16 cellular contexts compared by ENCODE assay signal in genomic region chr13:57418067-57418677, GRCh38.
"Had no signal": no experiment of that assay in that cellular context is flagged by ENCODE, and none has a peak within 500 bp of the region (broad histone marks: within the 10 kb centered on the region; RNA-seq: fewer than 3 reads in every experiment).

No MANE protein-coding gene starts in this region.

- H3K4me1 Mint-ChIP-seq: neural crest cell had no signal

- H3K9me3 ChIP-seq: breast epithelium, sigmoid colon, upper lobe of left lung had no signal

- H3K9me3 Mint-ChIP-seq: endodermal cell, neural crest cell had no signal

- DNase-seq: activated CD4-positive, alpha-beta T cell treated with anti-CD3 and anti-CD28 coated beads for 48 hours; activated CD8-positive, alpha-beta memory T cell treated with anti-CD3 and anti-CD28 coated beads, Interleukin-2, amount 50 U/mL, for 48 hours; activated CD8-positive, alpha-beta T cell treated with anti-CD3 and anti-CD28 coated beads, Interleukin-2, amount 10 ng/mL, durations not matched to agents 7 days and 5 days; activated naive CD4-positive, alpha-beta T cell; aorta; endodermal cell; erythroblast; hippocampal formation; kidney glomerular epithelial cell; sigmoid colon; stimulated activated CD4-positive, alpha-beta T cell treated with anti-CD3 and anti-CD28 coated beads, Interleukin-2, amount 100 ng/mL, for 24 hours; stimulated activated naive CD4-positive, alpha-beta T cell treated with Interleukin-2 at 50 U/mL for 16 hours; upper lobe of left lung had no signal

- H3K4me3 Mint-ChIP-seq: activated CD8-positive, alpha-beta T cell treated with anti-CD3 and anti-CD28 coated beads, Interleukin-2, amount 10 ng/mL, durations not matched to agents 7 days and 5 days; activated T-helper 1 cell treated with anti-CD3 and anti-CD28 coated beads, Interleukin-12 subunit alpha, Interleukin-12 subunit beta, Interleukin-2, Interleukin-4 antibody, amounts not matched to agents 30 ng/mL and 10 ng/mL and 1 ng/mL, durations not matched to agents 14 hours and 24 hours and 36 hours; endodermal cell; neural crest cell had no signal

- H3K27ac Mint-ChIP-seq: activated CD8-positive, alpha-beta T cell treated with anti-CD3 and anti-CD28 coated beads, Interleukin-2, amount 10 ng/mL, durations not matched to agents 7 days and 5 days; activated T-helper 1 cell treated with anti-CD3 and anti-CD28 coated beads, Interleukin-12 subunit alpha, Interleukin-12 subunit beta, Interleukin-2, Interleukin-4 antibody, amounts not matched to agents 30 ng/mL and 10 ng/mL and 1 ng/mL, durations not matched to agents 14 hours and 24 hours and 36 hours; endodermal cell had no signal

- ATAC-seq: activated CD8-positive, alpha-beta T cell treated with anti-CD3 and anti-CD28 coated beads, Interleukin-2, amount 10 ng/mL, durations not matched to agents 7 days and 5 days had no signal
